Comparison of ENCODE assay signal across 8 cellular contexts in the genomic region with DNA sequence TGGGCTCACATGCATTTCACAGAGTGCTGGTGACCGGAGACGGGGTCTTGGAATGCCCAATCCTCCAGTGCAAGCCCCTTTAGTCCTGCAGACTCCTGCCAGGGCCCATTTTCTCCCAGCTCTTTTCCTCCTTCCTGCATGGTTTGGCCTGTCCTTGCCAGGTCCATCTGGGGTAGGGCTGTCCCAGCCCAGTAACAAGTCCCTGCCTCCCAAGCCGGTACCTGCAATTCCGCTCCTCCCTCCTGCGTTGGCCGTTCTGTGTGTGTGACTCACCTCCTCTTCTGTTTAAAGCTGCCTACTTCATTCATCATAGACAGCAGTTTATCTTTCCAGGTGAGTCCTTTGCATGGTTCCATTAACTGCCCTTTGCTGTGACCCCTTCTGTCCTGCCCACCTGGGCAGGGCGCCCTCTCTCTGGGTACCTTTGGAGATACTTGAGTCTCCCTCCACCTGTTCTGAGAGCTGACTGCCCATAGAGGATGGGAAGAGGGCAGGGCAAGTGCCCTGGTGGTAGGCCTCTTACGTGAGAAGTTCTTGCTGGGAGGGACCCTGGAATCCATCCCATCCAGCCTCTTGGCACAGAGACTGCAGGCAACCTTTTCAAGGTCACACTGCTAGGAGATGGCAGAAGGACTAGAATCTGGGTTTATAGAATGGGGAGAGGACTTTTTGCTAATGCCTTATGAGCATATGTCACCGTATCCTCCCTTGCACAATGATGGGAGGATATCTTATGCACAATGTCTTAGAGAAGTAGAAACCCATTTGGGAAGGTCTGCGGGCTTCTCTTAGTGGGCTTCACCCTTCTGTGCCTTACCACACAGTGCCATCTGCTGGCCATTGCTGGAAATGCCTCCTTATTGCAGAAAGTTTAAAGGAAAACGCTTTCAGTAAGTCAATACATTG. TPM values are rescaled to one million over a fixed set of nuclear protein-coding genes. Genes with fewer than 3 reads are reported as not detected.
A peak's percentile ranks its signal among the peaks of the same experiment; 100 is the strongest.
DNase-seq lines count a peak whose midpoint lies in the region; ATAC-seq, FAIRE-seq and TF ChIP-seq lines count a peak whose summit lies in the region.

No MANE protein-coding gene starts in this region.

- peak; percentile 93 for TF ChIP-seq CTCF in natural killer cell (IDR thresholded peaks at IDR 0.05)

- in situ Hi-C loops in Caki2 (cut with HindIII; ENCODE audit: low pct_unique_long_range_greater_than_20kb, low sequenced_read_pairs) = no loop called here

- ATAC-seq in natural killer cell (peak; percentile 70 to 72 (median 72)), GM18511 (IDR thresholded peaks at IDR 0.05; ENCODE audit: unreplicated experiment) (no peak)

- DNase-seq in Caki2 (ENCODE audit: low read depth) = peak; percentile 53
- peak; percentile 72 for DNase-seq in HuH-7.5 (ENCODE audit: low spot score)
- peak; percentile 23 for DNase-seq in RCC 7860 (ENCODE audit: low spot score)
- peak; percentile 87 to 89 for DNase-seq in activated T-cell treated with anti-CD3 and anti-CD28 coated beads, Interleukin-2, amount 50 U/mL, for 48 hours
- peak; percentile 74 for DNase-seq in fibroblast of gingiva (ENCODE audit: low read depth)
- peak; percentile 78 for DNase-seq in natural killer cell
- DNase-seq in stimulated activated naive CD4-positive, alpha-beta T cell (lab: John Stamatoyannopoulos, UW) = peak; percentile 38 to 81 (median 68)

- intact Hi-C loops in natural killer cell (cut with micrococcal nuclease) = loop anchor here (1.0 to 10.0 kb wide), 7 partner anchors 32 to 365 kb away; partner anchors contain the start of gene KSR1

- H3K27ac Mint-ChIP-seq in natural killer cell = no peak overlapping the region

- no peaks in the 10 kb centered on the region for H3K27me3 Mint-ChIP-seq in natural killer cell (ENCODE audit: low read depth in 2 of 2)

- no peaks in the 10 kb centered on the region for H3K9me3 Mint-ChIP-seq in natural killer cell

- no peak overlapping the region for H3K4me3 Mint-ChIP-seq in natural killer cell

- FAIRE-seq in RCC 7860 (lab: Jason Lieb, UNC) = no peak

- H3K36me3 Mint-ChIP-seq in natural killer cell = no peaks in the 10 kb centered on the region

- peaks cover 0 to 14% of the 10 kb centered on the region in 2 donors for H3K4me1 Mint-ChIP-seq in natural killer cell

RNA-seq across cellular contexts. Expression of gene LGALS9, which starts 29.7 kb away (rescaled TPM):
- 14.0 TPM in 1 of 2 replicates, not detected in the other for total RNA-seq in Caki2 (2014; rRNA removed; shearing (Covaris generic); ENCODE audit: low replicate concordance)
- total RNA-seq in natural killer cell = 100 to 1,000 TPM in 2 of 3 donors, 10 to 100 TPM in 1; 83.4 to 142 (median 102) TPM

Comparison
In these comparisons a context has a peak if more than half of its experiments do, and no peak if none do; other contexts are left out.
1. DNase-seq: peak in every context shown above with its lines; median percentile 88 in activated T-cell treated with anti-CD3 and anti-CD28 coated beads, Interleukin-2, amount 50 U/mL, for 48 hours; 78 in natural killer cell; 74 in fibroblast of gingiva; 72 in HuH-7.5; 68 in stimulated activated naive CD4-positive, alpha-beta T cell; 53 in Caki2; 23 in RCC 7860.